In the genomic region with DNA sequence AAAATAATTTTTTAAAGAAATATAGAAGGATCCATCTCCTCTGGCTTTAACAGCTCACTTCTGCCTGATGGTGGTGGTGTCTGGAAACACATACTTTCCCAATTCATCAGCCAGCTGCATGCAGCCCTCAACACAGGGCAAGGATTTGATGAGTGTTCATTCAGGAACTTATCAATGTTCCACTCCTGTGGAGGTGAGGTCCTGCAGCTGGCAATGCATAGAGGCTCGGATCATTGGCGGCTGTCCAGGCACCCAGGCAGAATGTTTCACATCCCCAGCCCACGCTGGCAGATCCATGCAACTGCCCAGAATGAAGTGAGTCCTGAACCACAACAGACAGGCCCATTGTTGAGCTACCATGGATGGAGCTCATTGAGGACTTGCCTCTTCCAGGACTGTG, we compare ENCODE assay signal across 21 cellular contexts. TPM values are rescaled to one million over a fixed set of nuclear protein-coding genes. Genes with fewer than 3 reads are reported as not detected.
DNase-seq lines count a peak whose midpoint lies in the region; ATAC-seq, FAIRE-seq and TF ChIP-seq lines count a peak whose summit lies in the region.
"Had no signal": no experiment of that assay in that cellular context is flagged by ENCODE, and none has a peak within 500 bp of the region (broad histone marks: within the 10 kb centered on the region; RNA-seq: fewer than 3 reads in every experiment).

No MANE protein-coding gene starts in this region.

- H3K36me3 ChIP-seq in astrocyte (ENCODE audit: insufficient read depth, low read length) (no peaks in the 10 kb centered on the region), gastroesophageal sphincter (no peaks in the 10 kb centered on the region)
- H3K36me3 ChIP-seq: esophagus squamous epithelium, stomach had no signal

- no peak overlapping the region for H3K4me3 ChIP-seq in AG04450 (ENCODE audit: low read depth, low read length)
- H3K4me3 ChIP-seq in astrocyte (ENCODE audit: insufficient read depth, low read depth, low read length), result no peak overlapping the region
- no peak overlapping the region for H3K4me3 ChIP-seq in gastroesophageal sphincter
- H3K4me3 ChIP-seq: coronary artery, esophagus squamous epithelium, stomach had no signal

- no peak overlapping the region for H2AFZ ChIP-seq in astrocyte (ENCODE audit: low read depth, low read length)

- H3K79me2 ChIP-seq in astrocyte (ENCODE audit: insufficient read depth, low read length), result no peaks in the 10 kb centered on the region

- TF ChIP-seq EP300 in gastroesophageal sphincter (IDR thresholded peaks at IDR 0.05), result no peak

- DNase-seq in AG04450 (ENCODE audit: low read depth, low spot score) (peak; percentile 63), HFFc6 (peak; percentile 48), astrocyte (ENCODE audit: low read depth) (peak; percentile 78), foreskin keratinocyte (peak; percentile 67 to 90)
- DNase-seq: activated CD4-positive, alpha-beta T cell treated with anti-CD3 and anti-CD28 coated beads, Interleukin-2, amount 10 ng/mL, durations not matched to agents 24 days and 14 days; activated T-cell treated with anti-CD3 and anti-CD28 coated beads, Interleukin-2, amount 50 U/mL, for 1 hour; esophagus squamous epithelium; Kasumi-1; NCI-H187; NCI-H748 treated with DMSO at 0.1 percent for 48 hours; occipital lobe; small intestine; stomach had no signal

- H3K27me3 ChIP-seq in AG04450 (ENCODE audit: control insufficient read depth, insufficient read depth, low read length) (peaks cover 26% of the 10 kb centered on the region), astrocyte (ENCODE audit: insufficient read depth, low read length) (peaks cover 10% of the 10 kb centered on the region), foreskin keratinocyte (peaks cover 24% of the 10 kb centered on the region), gastroesophageal sphincter (peaks cover 5% of the 10 kb centered on the region)
- H3K27me3 ChIP-seq: stomach had no signal

- H3K9me3 Mint-ChIP-seq in HFFc6 (no peaks in the 10 kb centered on the region), astrocyte (ENCODE audit: unreplicated experiment) (no peaks in the 10 kb centered on the region)
- H3K9me3 Mint-ChIP-seq: activated CD4-positive, alpha-beta T cell treated with anti-CD3 and anti-CD28 coated beads, Interleukin-2, amount 10 ng/mL, durations not matched to agents 24 days and 14 days; T-helper 2 cell treated with Interferon-gamma antibody and Interleukin-4, amounts not matched to agents 5 μg/mL and 100 μg/mL, for 36 hours had no signal

- no peak for FAIRE-seq in astrocyte (lab: Jason Lieb, UNC)
- FAIRE-seq: small intestine had no signal

- H3K27me3 Mint-ChIP-seq in HFFc6 (ENCODE audit: insufficient read depth) (peaks cover 31% of the 10 kb centered on the region), astrocyte (ENCODE audit: low read depth, unreplicated experiment) (peaks cover 19% of the 10 kb centered on the region)

- H3K9me3 ChIP-seq in AG04450 (ENCODE audit: control insufficient read depth, insufficient read depth, low read length), result no peaks in the 10 kb centered on the region
- no peaks in the 10 kb centered on the region for H3K9me3 ChIP-seq in astrocyte (ENCODE audit: insufficient read depth, low read depth, low read length)
- H3K9me3 ChIP-seq in gastroesophageal sphincter, result no peaks in the 10 kb centered on the region
- H3K9me3 ChIP-seq: esophagus squamous epithelium, stomach had no signal

- H3K4me1 Mint-ChIP-seq in HFFc6 (ENCODE audit: low read depth) (peaks cover 7% of the 10 kb centered on the region), astrocyte (ENCODE audit: low read depth, unreplicated experiment) (peaks cover 5% of the 10 kb centered on the region)
- H3K4me1 Mint-ChIP-seq: activated CD4-positive, alpha-beta T cell treated with anti-CD3 and anti-CD28 coated beads, Interleukin-2, amount 10 ng/mL, durations not matched to agents 24 days and 14 days had no signal

- H3K36me3 Mint-ChIP-seq in HFFc6 (ENCODE audit: low read depth) (no peaks in the 10 kb centered on the region), astrocyte (ENCODE audit: low read depth, unreplicated experiment) (no peaks in the 10 kb centered on the region)

- ATAC-seq in foreskin keratinocyte (peak; percentile 90), gastroesophageal sphincter (no peak), GM18502 (IDR thresholded peaks at IDR 0.05; ENCODE audit: poor library complexity, unreplicated experiment) (no peak), HG02642 (IDR thresholded peaks at IDR 0.05; ENCODE audit: poor library complexity, unreplicated experiment) (no peak), HG02970 (IDR thresholded peaks at IDR 0.05; ENCODE audit: low FRiP score, unreplicated experiment) (no peak)
- ATAC-seq: Right ventricle myocardium inferior had no signal

- no peaks in the 10 kb centered on the region for H4K20me1 ChIP-seq in astrocyte (ENCODE audit: insufficient read depth, low read length)

- H3K9ac ChIP-seq in astrocyte (ENCODE audit: low read length), result no peak overlapping the region

- CTCF ChIA-PET in AG04450 (lab: Charles Lee), result interaction anchor here (0.6 to 4.1 kb wide), 9 partner anchors 10 to 528 kb away, joined by 3 to 27 read pairs (median 3); no protein-coding TSS in a partner anchor

- H3K4me2 ChIP-seq in astrocyte (ENCODE audit: low read length), result no peak overlapping the region

- whole genome bisulfite sequencing in gastroesophageal sphincter (ENCODE audit: low coverage in 1 of 2), 2 donors, result 52% methylated on average over 3 of the region's 3 CpGs; no CpG with 5 or more reads in 1 of the 2 donors

- H3K4me3 Mint-ChIP-seq in HFFc6 (no peak overlapping the region), astrocyte (ENCODE audit: unreplicated experiment) (no peak overlapping the region)
- H3K4me3 Mint-ChIP-seq: activated CD4-positive, alpha-beta T cell treated with anti-CD3 and anti-CD28 coated beads, Interleukin-2, amount 10 ng/mL, durations not matched to agents 24 days and 14 days; T-helper 2 cell treated with Interferon-gamma antibody and Interleukin-4, amounts not matched to agents 5 μg/mL and 100 μg/mL, for 36 hours had no signal

- POLR2A ChIA-PET in AG04450 (lab: Yijun Ruan, JAX), result interaction anchor here (0.7 to 1.2 kb wide), 2 partner anchors 189 to 387 kb away, joined by 3 to 5 read pairs; no protein-coding TSS in a partner anchor

- TF ChIP-seq CTCF in AG04450 (IDR thresholded peaks at IDR 0.05; ENCODE audit: low read depth, low read length) (peak; percentile 39), HFFc6 (IDR thresholded peaks at IDR 0.05) (peak; percentile 38; the same call in 1 of the 2 replicates), astrocyte (IDR thresholded peaks at IDR 0.05; ENCODE audit: insufficient read depth, low read depth, low read length) (no peak), foreskin keratinocyte (conservative IDR thresholded peaks at IDR 0.05) (peak; percentile 54), gastroesophageal sphincter (IDR thresholded peaks at IDR 0.05) (no peak)

- no peak for TF ChIP-seq POLR2A in gastroesophageal sphincter (IDR thresholded peaks at IDR 0.05)

- H3K27ac ChIP-seq in AG04450 (ENCODE audit: low read depth, low read length) (no peak overlapping the region), astrocyte (ENCODE audit: low read depth, low read length) (no peak overlapping the region), foreskin keratinocyte (no peak overlapping the region), gastroesophageal sphincter (no peak overlapping the region)
- H3K27ac ChIP-seq: coronary artery, esophagus squamous epithelium, HL-60, stomach had no signal

- H3K27ac Mint-ChIP-seq in HFFc6 (no peak overlapping the region), astrocyte (ENCODE audit: unreplicated experiment) (no peak overlapping the region)
- H3K27ac Mint-ChIP-seq: activated CD4-positive, alpha-beta T cell treated with anti-CD3 and anti-CD28 coated beads, Interleukin-2, amount 10 ng/mL, durations not matched to agents 24 days and 14 days; T-helper 2 cell treated with Interferon-gamma antibody and Interleukin-4, amounts not matched to agents 5 μg/mL and 100 μg/mL, for 36 hours had no signal

- H3K4me1 ChIP-seq in astrocyte (ENCODE audit: insufficient read depth, low read length), result no peaks in the 10 kb centered on the region
- no peaks in the 10 kb centered on the region for H3K4me1 ChIP-seq in foreskin keratinocyte
- H3K4me1 ChIP-seq in gastroesophageal sphincter, result no peaks in the 10 kb centered on the region
- H3K4me1 ChIP-seq: esophagus squamous epithelium, stomach had no signal

RNA-seq across cellular contexts. Expression of a gene that starts 55.2 kb away (rescaled TPM):
- polyA plus RNA-seq in AG04450 (2011; rRNA removed), result 58.8 and 60.0 TPM in 2 replicates
- 120 and 127 TPM in 2 replicates for polyA minus RNA-seq in AG04450 (2011; rRNA and poly(A)+ RNA removed)
- total RNA-seq in HFFc6 (2021; fragmentation: NEBNext Ultra II Directional; extraction: Animal tissue kit (Norgen Biotek cat#: 25700)), result 100 to 1,000 TPM in 2 of 6 experiments, 10 to 100 TPM in 4; 87.1 to 191 (median 93.5) TPM
- 43.3 and 45.8 TPM in 2 replicates for total RNA-seq in astrocyte
- total RNA-seq in foreskin keratinocyte, result 2.8 and 3.9 TPM in 2 replicates
- polyA plus RNA-seq in foreskin keratinocyte, result 4.3 TPM in 2 replicates
- total RNA-seq in gastroesophageal sphincter, result 100 to 1,000 TPM; 168 to 389 (median 323) TPM
- total RNA-seq: activated CD4-positive, alpha-beta T cell treated with anti-CD3 and anti-CD28 coated beads, Interleukin-2, amount 10 ng/mL, durations not matched to agents 24 days and 14 days had no signal

Comparison
In these comparisons a context has a peak if more than half of its experiments do, and no peak if none do; other contexts are left out.
1. CTCF ChIP-seq: peak in AG04450 (single experiment), HFFc6 (single experiment) and foreskin keratinocyte (single experiment); none in astrocyte (single experiment) and gastroesophageal sphincter (0 of 4).
2. Peak in every context shown above with its lines, with median percentiles within 50 percentile points of each other: DNase-seq.